8 cellular contexts compared by ENCODE assay signal in the genomic region with DNA sequence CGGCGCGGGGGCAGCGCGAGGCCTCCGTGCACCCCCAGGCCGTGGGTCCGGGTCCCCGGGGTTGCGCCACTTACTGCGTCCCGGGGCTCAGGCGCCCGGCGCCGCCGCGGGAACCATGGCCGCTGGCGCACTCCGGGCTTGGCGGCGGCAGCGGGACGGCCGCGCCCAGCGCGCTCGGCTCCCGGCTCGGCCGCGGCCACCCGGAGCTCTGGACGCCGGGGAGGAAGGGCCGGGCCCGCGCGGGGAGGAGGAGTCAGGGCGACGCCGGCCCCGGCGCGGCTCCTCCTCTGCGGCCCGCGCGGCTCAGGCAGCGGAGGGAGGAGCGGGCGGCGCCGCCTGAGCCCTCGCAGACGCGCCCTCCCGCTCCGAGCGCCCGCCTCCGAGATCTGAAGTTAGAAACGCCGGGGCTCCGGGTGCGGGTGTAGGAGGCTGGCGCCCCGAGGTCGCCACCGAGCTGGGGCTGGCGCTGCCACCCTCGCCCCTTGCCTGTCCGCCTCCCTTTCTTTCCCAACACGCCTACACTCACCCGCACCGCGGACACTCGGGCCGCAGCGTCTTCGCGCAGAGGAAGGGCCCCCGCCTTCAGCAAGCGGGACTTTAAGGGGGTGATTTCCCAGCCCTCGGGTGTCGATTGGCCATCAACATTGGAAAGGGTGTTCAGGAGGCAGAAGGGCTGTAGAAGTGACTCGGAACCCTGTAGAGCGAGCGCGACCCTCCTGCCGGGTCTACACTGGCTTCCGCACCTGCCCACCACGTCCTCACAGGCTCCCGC. TPM values are rescaled to one million over a fixed set of nuclear protein-coding genes. Genes with fewer than 3 reads are reported as not detected.
DNase-seq lines count a peak whose midpoint lies in the region; ATAC-seq and TF ChIP-seq lines count a peak whose summit lies in the region.

A gene with protein sequence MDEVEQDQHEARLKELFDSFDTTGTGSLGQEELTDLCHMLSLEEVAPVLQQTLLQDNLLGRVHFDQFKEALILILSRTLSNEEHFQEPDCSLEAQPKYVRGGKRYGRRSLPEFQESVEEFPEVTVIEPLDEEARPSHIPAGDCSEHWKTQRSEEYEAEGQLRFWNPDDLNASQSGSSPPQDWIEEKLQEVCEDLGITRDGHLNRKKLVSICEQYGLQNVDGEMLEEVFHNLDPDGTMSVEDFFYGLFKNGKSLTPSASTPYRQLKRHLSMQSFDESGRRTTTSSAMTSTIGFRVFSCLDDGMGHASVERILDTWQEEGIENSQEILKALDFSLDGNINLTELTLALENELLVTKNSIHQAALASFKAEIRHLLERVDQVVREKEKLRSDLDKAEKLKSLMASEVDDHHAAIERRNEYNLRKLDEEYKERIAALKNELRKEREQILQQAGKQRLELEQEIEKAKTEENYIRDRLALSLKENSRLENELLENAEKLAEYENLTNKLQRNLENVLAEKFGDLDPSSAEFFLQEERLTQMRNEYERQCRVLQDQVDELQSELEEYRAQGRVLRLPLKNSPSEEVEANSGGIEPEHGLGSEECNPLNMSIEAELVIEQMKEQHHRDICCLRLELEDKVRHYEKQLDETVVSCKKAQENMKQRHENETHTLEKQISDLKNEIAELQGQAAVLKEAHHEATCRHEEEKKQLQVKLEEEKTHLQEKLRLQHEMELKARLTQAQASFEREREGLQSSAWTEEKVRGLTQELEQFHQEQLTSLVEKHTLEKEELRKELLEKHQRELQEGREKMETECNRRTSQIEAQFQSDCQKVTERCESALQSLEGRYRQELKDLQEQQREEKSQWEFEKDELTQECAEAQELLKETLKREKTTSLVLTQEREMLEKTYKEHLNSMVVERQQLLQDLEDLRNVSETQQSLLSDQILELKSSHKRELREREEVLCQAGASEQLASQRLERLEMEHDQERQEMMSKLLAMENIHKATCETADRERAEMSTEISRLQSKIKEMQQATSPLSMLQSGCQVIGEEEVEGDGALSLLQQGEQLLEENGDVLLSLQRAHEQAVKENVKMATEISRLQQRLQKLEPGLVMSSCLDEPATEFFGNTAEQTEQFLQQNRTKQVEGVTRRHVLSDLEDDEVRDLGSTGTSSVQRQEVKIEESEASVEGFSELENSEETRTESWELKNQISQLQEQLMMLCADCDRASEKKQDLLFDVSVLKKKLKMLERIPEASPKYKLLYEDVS (N-terminal part only) (minus strand): TSS at position 231 of the 772 bp plus-strand sequence. CDS start 9,106 bp downstream, outside the sequence.

- H3K27me3 Mint-ChIP-seq in activated T-cell treated with anti-CD3 and anti-CD28 coated beads, Interleukin-2, amount 50 U/mL, for 4 hours (ENCODE audit: low read depth): no peaks in the 10 kb centered on the region

- no peaks in the 10 kb centered on the region for H3K36me3 Mint-ChIP-seq in activated T-cell treated with anti-CD3 and anti-CD28 coated beads, Interleukin-2, amount 50 U/mL, for 4 hours (ENCODE audit: insufficient read depth)

- peak; percentile 92 to 94 for ATAC-seq in activated T-cell treated with anti-CD3 and anti-CD28 coated beads, Interleukin-2, amount 50 U/mL, for 4 hours

- intact Hi-C loops in esophagus muscularis mucosa (cut with DNase I): loop anchor here (5.0 kb wide), 1 partner anchor 164 kb away; a partner anchor contains a TSS

- H3K9me3 ChIP-seq in esophagus muscularis mucosa: no peaks in the 10 kb centered on the region

- peaks cover 62% of the 10 kb centered on the region for H3K4me1 Mint-ChIP-seq in activated T-cell treated with anti-CD3 and anti-CD28 coated beads, Interleukin-2, amount 50 U/mL, for 4 hours (ENCODE audit: low read depth)

- no peak for TF ChIP-seq EP300 in esophagus muscularis mucosa (IDR thresholded peaks at IDR 0.05)

- H3K4me3 Mint-ChIP-seq in activated T-cell treated with anti-CD3 and anti-CD28 coated beads, Interleukin-2, amount 50 U/mL, for 4 hours: peak within 1 kb of the TSS; percentile 91

- no peaks in the 10 kb centered on the region for H3K27me3 ChIP-seq in esophagus muscularis mucosa

- no peaks in the 10 kb centered on the region for H3K9me3 Mint-ChIP-seq in activated T-cell treated with anti-CD3 and anti-CD28 coated beads, Interleukin-2, amount 50 U/mL, for 4 hours

- TF ChIP-seq CTCF in GM20000 (IDR thresholded peaks at IDR 0.05; ENCODE audit: extremely low read depth, missing control alignments): no peak
- no peak for TF ChIP-seq CTCF in esophagus muscularis mucosa (IDR thresholded peaks at IDR 0.05)

- WGBS in esophagus muscularis mucosa: 2% methylated on average over 12 of the region's 96 CpGs

- H3K4me1 ChIP-seq in esophagus muscularis mucosa: peaks cover 12 to 35% (median 28%) of the 10 kb centered on the region in 4 donors

- DNase-seq in Caki2 (ENCODE audit: low read depth) (peak; percentile 83), GM20000 (ENCODE audit: low spot score) (peak; percentile 93), HT1080 (ENCODE audit: low read depth) (peak; percentile 69), OCI-M1 (lab: John Stamatoyannopoulos, UW) (peak; percentile 66), esophagus muscularis mucosa (ENCODE audit: extremely low spot score) (peak; percentile 91), myocyte (ENCODE audit: low read depth) (peak; percentile 86)
- peak; percentile 62 for DNase-seq in activated T-cell treated with anti-CD3 and anti-CD28 coated beads, Interleukin-2, amount 50 U/mL, for 4 hours
- peak; percentile 58 to 80 (median 68) for DNase-seq in stimulated activated naive CD4-positive, alpha-beta T cell (lab: John Stamatoyannopoulos, UW)

- no peaks in the 10 kb centered on the region for H3K36me3 ChIP-seq in esophagus muscularis mucosa

- peak within 1 kb of the TSS; percentile 90 to 96 (median 94) for H3K4me3 ChIP-seq in esophagus muscularis mucosa

- no peak for TF ChIP-seq POLR2A in esophagus muscularis mucosa (IDR thresholded peaks at IDR 0.05; ENCODE audit: low read depth)

- peak within 1 kb of the TSS; percentile 91 to 94 (median 92) for H3K27ac ChIP-seq in esophagus muscularis mucosa (replicated peaks in 1 of 4)

- in situ Hi-C loops in Caki2 (cut with HindIII; ENCODE audit: low pct_unique_long_range_greater_than_20kb, low sequenced_read_pairs): no loop called here

RNA-seq across cellular contexts. Expression of the gene that starts here (rescaled TPM):
- 7.0 and 11.0 TPM in 2 replicates for total RNA-seq in Caki2 (2014; rRNA removed; shearing (Covaris generic); ENCODE audit: low replicate concordance)
- 31.5 and 31.7 TPM in 2 replicates for total RNA-seq in HT1080 (2014; rRNA removed; shearing (Covaris generic))
- polyA plus RNA-seq in HT1080 (2015; cell fraction: cytosol; rRNA removed): 14.7 and 20.5 TPM in 2 replicates
- polyA plus RNA-seq in HT1080 (2015; cell fraction: nucleus; rRNA removed): 20.1 and 21.1 TPM in 2 replicates
- 10 to 100 TPM; 43.9 to 50.2 (median 46.5) TPM for total RNA-seq in activated T-cell treated with anti-CD3 and anti-CD28 coated beads, Interleukin-2, amount 50 U/mL, for 4 hours
- 10 to 100 TPM; 26.2 to 38.8 (median 34.1) TPM for total RNA-seq in esophagus muscularis mucosa
- total RNA-seq in myocyte: 24.1 and 43.3 TPM in 2 replicates
- 16.4 TPM for polyA plus RNA-seq in myocyte (2012)

Comparison
In these comparisons a context has a peak if more than half of its experiments do, and no peak if none do; other contexts are left out.
1. Peak in every context shown above with its lines: DNase-seq, ATAC-seq, H3K4me3 ChIP-seq and H3K27ac ChIP-seq.